27 cellular contexts compared by ENCODE assay signal in the genomic region with DNA sequence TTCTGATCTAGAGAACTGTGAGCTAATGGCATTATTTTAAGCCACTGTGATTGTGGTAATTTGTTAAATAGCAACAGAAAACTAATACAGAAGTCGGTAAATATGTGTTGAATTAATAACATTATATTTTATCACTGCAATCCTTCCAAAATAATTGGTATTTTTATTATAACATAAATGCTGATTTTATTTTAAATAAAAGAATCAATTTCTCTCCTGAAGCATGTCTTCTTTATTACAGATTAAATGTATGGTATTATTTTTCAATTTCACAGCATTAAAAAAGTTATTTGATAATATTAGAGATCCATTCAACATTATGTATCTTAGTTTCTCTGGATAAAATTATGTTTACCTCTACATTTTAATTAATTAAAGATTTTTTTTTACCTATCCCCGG.
"Had no signal": no experiment of that assay in that cellular context is flagged by ENCODE, and none has a peak within 500 bp of the region (broad histone marks: within the 10 kb centered on the region; RNA-seq: fewer than 3 reads in every experiment).

No MANE protein-coding gene starts in this region.

- H3K27me3 Mint-ChIP-seq: progenitor cell of endocrine pancreas; stimulated activated naive B cell treated with anti-CD40 and anti-IgM and Interleukin-4, amounts not matched to agents 10 μg/mL and 1 μg/mL and 100 μg/mL, for 72 hours; stimulated activated naive CD8-positive, alpha-beta T cell treated with anti-CD3 and anti-CD28 coated beads, Interleukin-15, Interleukin-2, amounts not matched to agents 100 ng/mL and 50 ng/mL, for 24 hours had no signal

- H3K27ac Mint-ChIP-seq: nephron; neural progenitor cell; progenitor cell of endocrine pancreas; stimulated activated effector memory CD8-positive, alpha-beta T cell treated with anti-CD3 and anti-CD28 coated beads, Interleukin-12 subunit alpha, Interleukin-12 subunit beta, amount 100 ng/mL, for 72 hours; stimulated activated naive B cell treated with anti-CD40 and anti-IgM and Interleukin-4, amounts not matched to agents 10 μg/mL and 1 μg/mL and 100 μg/mL, for 72 hours; stimulated activated naive CD8-positive, alpha-beta T cell treated with anti-CD3 and anti-CD28 coated beads, Interleukin-15, Interleukin-2, amounts not matched to agents 100 ng/mL and 50 ng/mL, for 24 hours had no signal

- H2AFZ ChIP-seq: neural progenitor cell, parathyroid adenoma had no signal

- H3K36me3 ChIP-seq: neural progenitor cell, ovary, right lobe of liver, sigmoid colon, stomach, thoracic aorta, thyroid gland, tibial nerve, upper lobe of left lung, vagina had no signal

- H3K4me3 ChIP-seq: neural progenitor cell, ovary, psoas muscle, right lobe of liver, sigmoid colon, stomach, thoracic aorta, thyroid gland, tibial nerve, upper lobe of left lung, vagina had no signal

- H3K4me1 Mint-ChIP-seq: nephron; neural progenitor cell; stimulated activated effector memory CD8-positive, alpha-beta T cell treated with anti-CD3 and anti-CD28 coated beads, Interleukin-12 subunit alpha, Interleukin-12 subunit beta, amount 100 ng/mL, for 72 hours; stimulated activated naive B cell treated with anti-CD40 and anti-IgM and Interleukin-4, amounts not matched to agents 10 μg/mL and 1 μg/mL and 100 μg/mL, for 72 hours had no signal

- H3K79me2 ChIP-seq: parathyroid adenoma had no signal

- H3K27ac ChIP-seq: neural progenitor cell, ovary, parathyroid adenoma, psoas muscle, right lobe of liver, sigmoid colon, stomach, thoracic aorta, thyroid gland, tibial nerve, upper lobe of left lung, vagina had no signal

- FAIRE-seq: small intestine, urothelium cell line had no signal

- H3K4me1 ChIP-seq: neural progenitor cell, parathyroid adenoma, psoas muscle, right lobe of liver, sigmoid colon, stomach, thyroid gland, tibial nerve, upper lobe of left lung, vagina had no signal

- H3K9ac ChIP-seq: neural progenitor cell, parathyroid adenoma had no signal

- H3K4me2 ChIP-seq: neural progenitor cell had no signal

- DNase-seq: occipital lobe; ovary; psoas muscle; right cardiac atrium; right lobe of liver; sigmoid colon; small intestine; stimulated activated CD4-positive, alpha-beta T cell treated with anti-CD3 and anti-CD28 coated beads, Interleukin-15, amount 100 ng/mL, for 24 hours; stimulated activated CD4-positive, alpha-beta T cell treated with anti-CD3 and anti-CD28 coated beads, Interleukin-2, amount 100 ng/mL, for 24 hours; stimulated activated CD4-positive, alpha-beta T cell treated with anti-CD3 and anti-CD28 coated beads, Interleukin-2, amount 100 ng/mL, for 48 hours; stimulated activated CD4-positive, alpha-beta T cell treated with anti-CD3 and anti-CD28 coated beads, Interleukin-4, amount 100 ng/mL, for 24 hours; stimulated activated naive B cell treated with anti-CD40 and anti-IgM and Interleukin-4, amounts not matched to agents 10 μg/mL and 1 μg/mL and 100 μg/mL, for 72 hours; stimulated activated naive CD4-positive, alpha-beta T cell treated with Interleukin-2 at 50 U/mL for 16 hours; stomach; thyroid gland; trophoblast cell; upper lobe of left lung had no signal

- H3K36me3 Mint-ChIP-seq: neural progenitor cell; stimulated activated effector memory CD8-positive, alpha-beta T cell treated with anti-CD3 and anti-CD28 coated beads, Interleukin-12 subunit alpha, Interleukin-12 subunit beta, amount 100 ng/mL, for 72 hours; stimulated activated naive B cell treated with anti-CD40 and anti-IgM and Interleukin-4, amounts not matched to agents 10 μg/mL and 1 μg/mL and 100 μg/mL, for 72 hours had no signal

- H3K4me3 Mint-ChIP-seq: nephron; neural progenitor cell; stimulated activated effector memory CD8-positive, alpha-beta T cell treated with anti-CD3 and anti-CD28 coated beads, Interleukin-12 subunit alpha, Interleukin-12 subunit beta, amount 100 ng/mL, for 72 hours; stimulated activated naive B cell treated with anti-CD40 and anti-IgM and Interleukin-4, amounts not matched to agents 10 μg/mL and 1 μg/mL and 100 μg/mL, for 72 hours; stimulated activated naive CD8-positive, alpha-beta T cell treated with anti-CD3 and anti-CD28 coated beads, Interleukin-15, Interleukin-2, amounts not matched to agents 100 ng/mL and 50 ng/mL, for 24 hours had no signal

- H3K27me3 ChIP-seq: neural progenitor cell, ovary, right lobe of liver, sigmoid colon, stomach, thyroid gland, tibial nerve, upper lobe of left lung, vagina had no signal

- H3K9me3 ChIP-seq: ovary, psoas muscle, right lobe of liver, sigmoid colon, thoracic aorta, thyroid gland, upper lobe of left lung, vagina had no signal

- ATAC-seq: psoas muscle; right cardiac atrium; right lobe of liver; stimulated activated effector memory CD8-positive, alpha-beta T cell treated with anti-CD3 and anti-CD28 coated beads, Interleukin-12 subunit alpha, Interleukin-12 subunit beta, amount 100 ng/mL, for 72 hours; stimulated activated naive B cell treated with anti-CD40 and anti-IgM and Interleukin-4, amounts not matched to agents 10 μg/mL and 1 μg/mL and 100 μg/mL, for 72 hours had no signal

- H3K9me3 Mint-ChIP-seq: nephron, neural progenitor cell had no signal
